In the genomic region with DNA sequence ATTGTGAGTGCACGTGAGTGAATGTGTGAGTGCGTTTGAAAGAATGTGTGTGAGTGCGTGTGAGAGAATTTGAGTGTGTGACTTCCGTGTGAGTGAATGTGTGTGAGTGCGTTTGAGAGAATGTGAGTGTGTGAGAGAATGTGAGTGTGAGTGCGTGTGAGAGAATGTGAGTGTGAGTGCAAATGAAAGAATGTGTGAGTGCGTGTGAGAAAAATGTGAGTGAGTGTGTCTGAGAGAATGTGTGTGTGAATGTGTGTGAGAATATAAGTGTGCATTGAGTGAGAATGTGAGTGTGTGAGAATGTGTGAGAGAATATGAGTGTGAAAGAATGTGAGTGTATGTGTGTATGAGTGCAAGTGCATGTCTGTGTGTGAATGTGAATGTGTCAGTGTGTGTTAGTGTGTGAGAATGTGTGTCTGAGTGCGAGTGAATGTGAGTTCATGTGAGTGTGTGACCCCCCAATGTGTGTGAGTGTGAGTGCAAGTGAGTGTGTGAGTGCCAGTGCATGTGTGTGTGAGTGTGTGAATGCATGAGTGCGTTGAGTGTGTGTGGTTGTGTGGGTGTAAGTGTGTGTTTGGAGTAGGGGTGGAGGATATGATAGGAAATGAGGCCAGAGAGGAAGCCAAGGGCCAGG, we compare ENCODE assay signal across 22 cellular contexts. TPM values are rescaled to one million over a fixed set of nuclear protein-coding genes. Genes with fewer than 3 reads are reported as not detected.
"Had no signal": no experiment of that assay in that cellular context is flagged by ENCODE, and none has a peak within 500 bp of the region (broad histone marks: within the 10 kb centered on the region; RNA-seq: fewer than 3 reads in every experiment).

No MANE protein-coding gene starts in this region.

- H3K9me3 ChIP-seq: SK-N-SH had no signal

- H3K9me3 Mint-ChIP-seq: T-cell had no signal

- DNase-seq: Kasumi-1, MM.1S, NCI-H1092 treated with DMSO at 0.1 percent for 48 hours, NCI-H1436, NCI-H187, NCI-H2029, NCI-H2081 treated with DMSO at 0.1 percent for 48 hours, NCI-H2171, NCI-H226, NCI-H446, NCI-H510A, NCI-H524 treated with DMSO at 0.1 percent for 48 hours, NCI-H774, Right ventricle myocardium superior, RPMI8226, SK-N-SH, SW 1271, T-cell had no signal

- FAIRE-seq: RCC 7860 had no signal

- H3K36me3 Mint-ChIP-seq: T-cell had no signal

- H3K9ac ChIP-seq: KMS-11, SK-N-SH had no signal

- H3K27ac ChIP-seq: KMS-11 had no signal

- ATAC-seq: T-cell had no signal

- H3K4me2 ChIP-seq: KMS-11, SK-N-SH had no signal

- H3K27ac Mint-ChIP-seq: T-cell had no signal

- H3K4me1 Mint-ChIP-seq: T-cell had no signal

- H3K4me3 Mint-ChIP-seq: T-cell had no signal

RNA-seq across cellular contexts. Expression of gene LHX2, which starts 37.9 kb away (rescaled TPM):
- total RNA-seq: HT1080, Right ventricle myocardium superior, SK-MEL-5, T-cell had no signal
- polyA plus RNA-seq: SK-N-SH had no signal
